In the genomic region with DNA sequence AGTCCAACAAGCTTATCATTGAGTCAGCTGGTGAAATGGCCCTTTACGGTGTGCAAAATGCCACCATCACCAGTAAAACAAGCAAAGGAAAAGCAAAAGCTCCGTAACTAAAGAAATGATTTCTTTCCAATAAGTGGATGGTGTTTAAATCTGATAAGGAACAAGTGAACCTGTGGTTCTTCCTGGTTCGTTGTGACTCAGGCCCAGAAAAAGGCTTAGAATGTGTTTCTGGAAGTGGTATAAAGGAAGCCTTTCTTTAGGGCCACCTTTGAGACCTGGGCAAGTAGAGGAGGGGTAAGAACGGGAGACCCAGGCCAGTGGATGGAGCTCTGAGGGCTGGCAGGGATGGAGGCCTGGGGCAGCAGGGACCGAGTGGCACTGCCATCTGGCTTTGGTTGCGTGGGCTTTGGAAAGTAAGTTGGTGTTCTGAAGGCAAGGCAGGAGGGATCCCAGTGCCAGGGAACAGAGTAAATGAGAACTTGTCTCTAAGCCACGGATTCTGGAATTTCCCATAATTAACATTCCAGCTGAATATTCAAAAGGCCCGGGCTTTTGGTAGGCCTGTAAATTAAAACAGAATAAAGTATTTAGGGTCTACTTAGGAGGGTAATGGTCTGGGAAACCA, we compare ENCODE assay signal across 14 cellular contexts.
A peak's percentile ranks its signal among the peaks of the same experiment; 100 is the strongest.
DNase-seq lines count a peak whose midpoint lies in the region; ATAC-seq lines count a peak whose summit lies in the region.
"Had no signal": no experiment of that assay in that cellular context is flagged by ENCODE, and none has a peak within 500 bp of the region (broad histone marks: within the 10 kb centered on the region; RNA-seq: fewer than 3 reads in every experiment).

No MANE protein-coding gene starts in this region.

- H4K12ac ChIP-seq in trophoblast cell (ENCODE audit: low read depth, low read length) = no peak overlapping the region

- H3K79me2 ChIP-seq in trophoblast cell (ENCODE audit: control insufficient read depth, insufficient read depth, low read length, poor library complexity) = peaks cover 1% of the 10 kb centered on the region

- intact Hi-C loops in left colon (cut with DNase I, micrococcal nuclease) = no loop called here

- no peak for ATAC-seq in left colon
- ATAC-seq in GM21786 (IDR thresholded peaks at IDR 0.05; ENCODE audit: unreplicated experiment) = no peak
- ATAC-seq in GM19463 (IDR thresholded peaks at IDR 0.05; ENCODE audit: unreplicated experiment) = no peak

- no peak overlapping the region for H4K91ac ChIP-seq in trophoblast cell (ENCODE audit: low read depth, low read length)

- H2BK12ac ChIP-seq in trophoblast cell (ENCODE audit: low read length) = peak overlapping the region; percentile 15

- H3K4me3 ChIP-seq in trophoblast cell (ENCODE audit: low read depth, low read length) = no peak overlapping the region

- H3K27ac ChIP-seq in trophoblast cell (ENCODE audit: low read depth, low read length) = peak overlapping the region; percentile 37
- H3K27ac ChIP-seq: C4-2B had no signal

- no peak overlapping the region for H2AFZ ChIP-seq in trophoblast cell (ENCODE audit: insufficient read depth, low read length, poor library complexity)

- no peak overlapping the region for H3K4ac ChIP-seq in trophoblast cell (ENCODE audit: low read depth, low read length)

- H4K8ac ChIP-seq in trophoblast cell (ENCODE audit: low read depth, low read length) = no peak overlapping the region

- H3K79me1 ChIP-seq in trophoblast cell (ENCODE audit: low read length) = peaks cover 2% of the 10 kb centered on the region

- H3K9me3 ChIP-seq in trophoblast cell (ENCODE audit: insufficient read depth, low read depth, low read length) = no peaks in the 10 kb centered on the region

- H3K36me3 ChIP-seq in trophoblast cell (ENCODE audit: control insufficient read depth in 1 of 2, insufficient read depth in 2 of 2, low read length in 2 of 2) = no peaks in the 10 kb centered on the region

- no CpG with 5 or more reads among the region's 8 CpGs for WGBS in trophoblast cell (ENCODE audit: extremely low coverage, insufficient coverage, insufficient read length)

- H2BK5ac ChIP-seq in trophoblast cell (ENCODE audit: low read depth, low read length, poor library complexity) = no peak overlapping the region

- no peaks in the 10 kb centered on the region for H3K27me3 ChIP-seq in trophoblast cell (ENCODE audit: insufficient read depth, low read length)

- no peak overlapping the region for H3K4me2 ChIP-seq in trophoblast cell (ENCODE audit: low read length)

- no peak overlapping the region for H3K23ac ChIP-seq in trophoblast cell (ENCODE audit: low read length)

- peak overlapping the region; percentile 12 for H3K14ac ChIP-seq in trophoblast cell (ENCODE audit: low read length)

- peaks cover 13 to 17% of the 10 kb centered on the region in 2 experiments for H3K4me1 ChIP-seq in trophoblast cell (ENCODE audit: control insufficient read depth in 1 of 2, insufficient read depth in 2 of 2, low read length in 2 of 2)

- peak; percentile 81 for DNase-seq in Ammon's horn (ENCODE audit: low spot score)
- DNase-seq in anterior cingulate cortex (lab: John Stamatoyannopoulos, UW) = peak in 45 of 58 donors; percentile 4 to 78 (median 34)
- DNase-seq in inferior parietal cortex (ENCODE audit: extremely low spot score) = peak; percentile 23
- peak; percentile 17 to 71 for DNase-seq in trophoblast cell
- no peak for DNase-seq in left colon
- no peak for DNase-seq in stimulated activated CD4-positive, alpha-beta T cell treated with anti-CD3 and anti-CD28 coated beads, Interleukin-15, amount 100 ng/mL, for 24 hours
- DNase-seq: EL, H9, NCI-H1417 treated with DMSO at 0.1 percent for 48 hours, NCI-H1930, NCI-H69 had no signal

- peak overlapping the region; percentile 8 for H2BK120ac ChIP-seq in trophoblast cell (ENCODE audit: insufficient read depth, low read length, poor library complexity)

- no peak overlapping the region for H3K9ac ChIP-seq in trophoblast cell (ENCODE audit: low read length)

- no peak overlapping the region for H3K18ac ChIP-seq in trophoblast cell (ENCODE audit: low read length)

- H2AK5ac ChIP-seq in trophoblast cell (ENCODE audit: low read length) = peak overlapping the region; percentile 23

Comparison
In these comparisons a context has a peak if more than half of its experiments do, and no peak if none do; other contexts are left out.
1. DNase-seq: peak in Ammon's horn (single experiment), anterior cingulate cortex (45 of 58), inferior parietal cortex (single experiment) and trophoblast cell (2 of 2); none in left colon (0 of 2) and stimulated activated CD4-positive, alpha-beta T cell treated with anti-CD3 and anti-CD28 coated beads, Interleukin-15, amount 100 ng/mL, for 24 hours (single experiment).